ENCODE assay signal across 13 cellular contexts in the genomic region with DNA sequence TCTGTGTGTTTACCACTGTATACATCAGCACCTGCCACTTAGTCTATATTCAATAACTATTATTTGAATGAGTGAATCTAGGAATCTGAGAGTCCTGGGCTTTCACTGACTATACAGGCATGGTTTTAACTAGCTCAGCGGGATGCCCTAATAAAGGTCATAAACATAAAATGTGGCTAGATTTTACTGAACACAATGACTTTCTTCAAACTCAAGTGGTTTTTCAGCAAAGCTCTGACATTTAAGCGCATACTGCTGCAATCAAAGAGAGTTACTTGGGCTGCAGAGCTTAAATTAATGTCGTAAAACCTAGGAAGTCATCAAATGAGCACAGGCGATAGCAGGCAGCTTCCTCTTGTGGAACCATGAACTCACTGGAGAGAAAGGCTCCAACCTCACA.
"Had no signal": no experiment of that assay in that cellular context is flagged by ENCODE, and none has a peak within 500 bp of the region (broad histone marks: within the 10 kb centered on the region; RNA-seq: fewer than 3 reads in every experiment).

No MANE protein-coding gene starts in this region.

- H3K4me1 ChIP-seq: breast epithelium had no signal

- H3K27ac ChIP-seq: breast epithelium, neutrophil, right atrium auricular region, skin epidermis had no signal

- DNase-seq: activated CD4-positive, alpha-beta T cell treated with anti-CD3 and anti-CD28 coated beads for 4 hours; activated CD8-positive, alpha-beta T cell treated with anti-CD3 and anti-CD28 coated beads, Interleukin-2, amount 10 ng/mL, durations not matched to agents 7 days and 5 days; endodermal cell; immature natural killer cell; left cardiac atrium; mammary epithelial cell; naive thymus-derived CD4-positive, alpha-beta T cell; posterior cingulate gyrus; thyroid gland had no signal

- H3K9me3 ChIP-seq: breast epithelium, neutrophil, right atrium auricular region, thyroid gland had no signal

- H3K36me3 ChIP-seq: breast epithelium, neutrophil, right atrium auricular region, thyroid gland had no signal

- H3K4me3 ChIP-seq: breast epithelium, right atrium auricular region, skin epidermis, thyroid gland had no signal

- H3K27me3 ChIP-seq: breast epithelium, right atrium auricular region, thyroid gland had no signal

- ATAC-seq: activated CD8-positive, alpha-beta T cell treated with anti-CD3 and anti-CD28 coated beads, Interleukin-2, amount 10 ng/mL, durations not matched to agents 7 days and 5 days; left cardiac atrium; naive thymus-derived CD4-positive, alpha-beta T cell had no signal
